In the genomic region with DNA sequence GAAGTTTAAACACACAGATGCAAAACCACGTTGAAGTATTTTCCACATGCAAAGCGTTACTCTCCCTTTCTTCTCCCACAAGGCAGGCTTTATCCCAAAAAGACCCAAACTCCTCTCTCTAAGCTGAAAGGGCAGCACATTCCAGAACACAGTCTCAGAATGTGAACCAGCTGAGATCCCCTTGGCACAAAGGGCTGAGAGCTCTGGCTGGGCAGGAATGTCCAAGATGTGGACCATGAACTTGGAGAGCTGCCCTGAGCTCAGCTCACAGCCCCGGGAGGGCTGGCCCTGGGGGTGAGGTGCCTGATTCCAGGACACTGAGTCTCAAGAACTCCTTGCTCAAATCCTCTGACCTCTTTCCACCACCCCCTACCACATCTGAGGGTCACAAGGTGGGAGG, we compare ENCODE assay signal across 19 cellular contexts. TPM values are rescaled to one million over a fixed set of nuclear protein-coding genes. Genes with fewer than 3 reads are reported as not detected.
DNase-seq lines count a peak whose midpoint lies in the region; ATAC-seq and TF ChIP-seq lines count a peak whose summit lies in the region.
"Had no signal": no experiment of that assay in that cellular context is flagged by ENCODE, and none has a peak within 500 bp of the region (broad histone marks: within the 10 kb centered on the region; RNA-seq: fewer than 3 reads in every experiment).

No MANE protein-coding gene starts in this region.

- ATAC-seq in GM21381 (IDR thresholded peaks at IDR 0.05; ENCODE audit: unreplicated experiment), result no peak
- no peak for ATAC-seq in GM19397 (IDR thresholded peaks at IDR 0.05; ENCODE audit: unreplicated experiment)
- ATAC-seq: K562; stimulated activated naive CD8-positive, alpha-beta T cell treated with anti-CD3 and anti-CD28 coated beads, Interleukin-15, amount 100 ng/mL, for 72 hours had no signal

- TF ChIP-seq CTCF in fibroblast of pulmonary artery (IDR thresholded peaks at IDR 0.05; ENCODE audit: low read length, missing control alignments) (no peak), lower leg skin (IDR thresholded peaks at IDR 0.05) (no peak)

- H3K4me3 ChIP-seq in adipocyte (ENCODE audit: low read length) (no peak overlapping the region), fibroblast of pulmonary artery (replicated peaks; ENCODE audit: low read depth, low read length) (no peak overlapping the region), lower leg skin (ENCODE audit: low read depth, poor library complexity, severe bottlenecking) (no peak overlapping the region)
- H3K4me3 ChIP-seq: K562, skin epidermis had no signal

- H3K9ac ChIP-seq in adipocyte (ENCODE audit: low read length), result peak overlapping the region; percentile 63

- DNase-seq in AG08396 (ENCODE audit: low spot score), result peak; percentile 75
- DNase-seq in adipocyte (ENCODE audit: low read depth), result peak; percentile 86
- DNase-seq in fibroblast of pulmonary artery (ENCODE audit: low read depth), result peak; percentile 26
- peak; percentile 54 for DNase-seq in myocyte (ENCODE audit: low read depth)
- DNase-seq in lower leg skin (ENCODE audit: low spot score in 2 of 2), result no peak
- DNase-seq in activated naive CD4-positive, alpha-beta T cell treated with Interleukin-2 at 50 U/mL for 16 hours, result no peak
- DNase-seq: activated naive CD8-positive, alpha-beta T cell treated with anti-CD3 and anti-CD28 coated beads, Interleukin-2, amount 10 ng/mL, durations not matched to agents 7 days and 5 days; H7; NCI-H1417; NCI-H446 treated with DMSO at 0.1 percent for 48 hours; stimulated activated naive CD8-positive, alpha-beta T cell treated with anti-CD3 and anti-CD28 coated beads, Interleukin-15, amount 100 ng/mL, for 72 hours had no signal

- no peak for TF ChIP-seq POLR2A in lower leg skin (IDR thresholded peaks at IDR 0.05)

- intact Hi-C loops in lower leg skin (cut with DNase I; ENCODE audit: low total_unique reads), result no loop called here

- no peaks in the 10 kb centered on the region for H3K9me3 ChIP-seq in adipocyte (ENCODE audit: control insufficient read depth, low read length)

- H3K27me3 ChIP-seq in adipocyte (replicated peaks; ENCODE audit: control insufficient read depth, insufficient read depth, low read length), result no peaks in the 10 kb centered on the region

- 57 to 66% methylated on average over 3 of the region's 3 CpGs for WGBS in lower leg skin, 2 donors

- H3K36me3 ChIP-seq in adipocyte (ENCODE audit: control insufficient read depth, insufficient read depth, low read length, severe bottlenecking), result peaks cover 2% of the 10 kb centered on the region

- peaks cover 46% of the 10 kb centered on the region for H3K4me1 ChIP-seq in adipocyte (ENCODE audit: control insufficient read depth, insufficient read depth, low read length)

RNA-seq across cellular contexts. Expression of gene ALDH4A1, which starts 11.7 kb away (rescaled TPM):
- total RNA-seq in myocyte, result 25.9 and 37.0 TPM in 2 replicates
- polyA plus RNA-seq in myocyte (2012), result 17.1 TPM
- total RNA-seq in lower leg skin, result 10 to 100 TPM; 16.5 to 25.8 (median 22.1) TPM

RNA-seq across cellular contexts. Expression of gene TAS1R2, which starts 31.2 kb away (rescaled TPM):
- total RNA-seq in myocyte (0.05 TPM in 1 of 2 replicates, not detected in the other), lower leg skin (under 1 TPM in 1 of 4 donors, not detected in 3; 0.38 TPM)
- not detected for polyA plus RNA-seq in myocyte (2012)
- total RNA-seq: A673; activated naive CD8-positive, alpha-beta T cell treated with anti-CD3 and anti-CD28 coated beads, Interleukin-2, amount 10 ng/mL, durations not matched to agents 7 days and 5 days; dermis microvascular lymphatic vessel endothelial cell; fibroblast of villous mesenchyme; K562; kidney epithelial cell had no signal
- polyA plus RNA-seq: K562 had no signal

Comparison
In these comparisons a context has a peak if more than half of its experiments do, and no peak if none do; other contexts are left out.
1. DNase-seq: peak in AG08396 (single experiment), adipocyte (single experiment), fibroblast of pulmonary artery (single experiment) and myocyte (single experiment); none in lower leg skin (0 of 2) and activated naive CD4-positive, alpha-beta T cell treated with Interleukin-2 at 50 U/mL for 16 hours (single experiment).